Comparison of ENCODE assay signal across 1 cellular context in genomic region chr1:201656670-201657032, GRCh38.
TF ChIP-seq lines count a peak whose summit lies in the region.

No MANE protein-coding gene starts in this region.

TF ChIP-seq in IMR-90, 13 proteins besides CTCF, POLR2A, EP300 and RAD21 (continued from another document):
- TF ChIP-seq ELK1 (IDR thresholded peaks at IDR 0.05; ENCODE audit: borderline replicate concordance, low read depth, low read length), result no peak
- TF ChIP-seq USF2 (IDR thresholded peaks at IDR 0.05; ENCODE audit: low read depth, low read length), result no peak
- no peak for TF ChIP-seq MXI1 (IDR thresholded peaks at IDR 0.05; ENCODE audit: borderline replicate concordance, low read depth, low read length)
- no peak for TF ChIP-seq RFX5 (IDR thresholded peaks at IDR 0.05; ENCODE audit: low read depth, low read length)
- no peak for TF ChIP-seq SMC3 (IDR thresholded peaks at IDR 0.05; ENCODE audit: low read depth, low read length)
- TF ChIP-seq MAFK (IDR thresholded peaks at IDR 0.05; ENCODE audit: low read depth, low read length), result no peak
- no peak for TF ChIP-seq CEBPB (IDR thresholded peaks at IDR 0.05; ENCODE audit: low read depth, low read length)
- TF ChIP-seq BHLHE40 (IDR thresholded peaks at IDR 0.05; ENCODE audit: low read depth, low read length), result no peak
- TF ChIP-seq CHD1 (IDR thresholded peaks at IDR 0.05; ENCODE audit: low read depth, low read length), result no peak
